ENCODE assay signal across 8 cellular contexts in genomic region chr19:23273022-23273593, GRCh38.
DNase-seq lines count a peak whose midpoint lies in the region; ATAC-seq and TF ChIP-seq lines count a peak whose summit lies in the region.

No MANE protein-coding gene starts in this region.

- H3K9me3 Mint-ChIP-seq in T-helper 1 cell treated with Interleukin-12 subunit alpha and Interleukin-12 subunit beta and Interleukin-4 antibody, amounts not matched to agents 30 μg/mL and 1 μg/mL, for 36 hours = peaks cover 19% of the 10 kb centered on the region

- no peaks in the 10 kb centered on the region for H3K4me1 ChIP-seq in parathyroid adenoma

- peak overlapping the region; percentile 86 for H3K27ac ChIP-seq in parathyroid adenoma

- H2AFZ ChIP-seq in parathyroid adenoma = peak overlapping the region; percentile 98

- no peaks in the 10 kb centered on the region for H3K27me3 Mint-ChIP-seq in T-helper 1 cell treated with Interleukin-12 subunit alpha and Interleukin-12 subunit beta and Interleukin-4 antibody, amounts not matched to agents 30 μg/mL and 1 μg/mL, for 36 hours (ENCODE audit: low read depth)

- peaks cover 14% of the 10 kb centered on the region for H3K4me1 Mint-ChIP-seq in T-helper 1 cell treated with Interleukin-12 subunit alpha and Interleukin-12 subunit beta and Interleukin-4 antibody, amounts not matched to agents 30 μg/mL and 1 μg/mL, for 36 hours (ENCODE audit: low read depth)

- ATAC-seq in HG03520 (IDR thresholded peaks at IDR 0.05; ENCODE audit: unreplicated experiment) = no peak

- H3K36me3 ChIP-seq in parathyroid adenoma (ENCODE audit: control insufficient read depth, insufficient read depth, low read length) = no peaks in the 10 kb centered on the region

- H3K27ac Mint-ChIP-seq in T-helper 1 cell treated with Interleukin-12 subunit alpha and Interleukin-12 subunit beta and Interleukin-4 antibody, amounts not matched to agents 30 μg/mL and 1 μg/mL, for 36 hours = peak overlapping the region; percentile 61

- peak overlapping the region; percentile 61 for H3K9ac ChIP-seq in parathyroid adenoma

- no peak for TF ChIP-seq CTCF in fibroblast of mammary gland (conservative IDR thresholded peaks at IDR 0.05; ENCODE audit: control insufficient read depth, insufficient read depth, low read depth, low read length)
- TF ChIP-seq CTCF in parathyroid adenoma (IDR thresholded peaks at IDR 0.05) = no peak

- peak overlapping the region; percentile 96 for H3K4me3 Mint-ChIP-seq in T-helper 1 cell treated with Interleukin-12 subunit alpha and Interleukin-12 subunit beta and Interleukin-4 antibody, amounts not matched to agents 30 μg/mL and 1 μg/mL, for 36 hours

- H3K4me2 ChIP-seq in parathyroid adenoma (ENCODE audit: low read length) = peak overlapping the region; percentile 65

- H3K27me3 ChIP-seq in parathyroid adenoma (ENCODE audit: control insufficient read depth, insufficient read depth, low read length) = no peaks in the 10 kb centered on the region

- H3K9me3 ChIP-seq in parathyroid adenoma (ENCODE audit: control insufficient read depth, low read length) = no peaks in the 10 kb centered on the region

- peaks cover 30% of the 10 kb centered on the region for H3K36me3 Mint-ChIP-seq in T-helper 1 cell treated with Interleukin-12 subunit alpha and Interleukin-12 subunit beta and Interleukin-4 antibody, amounts not matched to agents 30 μg/mL and 1 μg/mL, for 36 hours (ENCODE audit: low read depth)

- H3K4me3 ChIP-seq in fibroblast of mammary gland (ENCODE audit: control insufficient read depth, low read depth, low read length) = peak overlapping the region; percentile 84
- H3K4me3 ChIP-seq in parathyroid adenoma (ENCODE audit: low read depth, low read length) = peak overlapping the region; percentile 89

- peak; percentile 10 to 14 for DNase-seq in activated CD4-positive, alpha-beta T cell treated with anti-CD3 and anti-CD28 coated beads for 4 hours
- DNase-seq in activated CD4-positive, alpha-beta T cell treated with anti-CD3 and anti-CD28 coated beads for 1 hour = no peak
- DNase-seq in fibroblast of mammary gland (ENCODE audit: low read depth) = no peak
- no peak for DNase-seq in NCI-H187 (lab: John Stamatoyannopoulos, UW)
- DNase-seq in stimulated activated naive CD4-positive, alpha-beta T cell treated with Interleukin-2 at 50 U/mL for 16 hours (lab: John Stamatoyannopoulos, UW) = no peak

- no peaks in the 10 kb centered on the region for H3K79me2 ChIP-seq in parathyroid adenoma

Comparison
In these comparisons a context has a peak if more than half of its experiments do, and no peak if none do; other contexts are left out.
1. DNase-seq: peak in activated CD4-positive, alpha-beta T cell treated with anti-CD3 and anti-CD28 coated beads for 4 hours (2 of 2); none in activated CD4-positive, alpha-beta T cell treated with anti-CD3 and anti-CD28 coated beads for 1 hour (single experiment), fibroblast of mammary gland (single experiment), NCI-H187 (0 of 2) and stimulated activated naive CD4-positive, alpha-beta T cell treated with Interleukin-2 at 50 U/mL for 16 hours (single experiment).